ENCODE assay signal across 8 cellular contexts in the genomic region with DNA sequence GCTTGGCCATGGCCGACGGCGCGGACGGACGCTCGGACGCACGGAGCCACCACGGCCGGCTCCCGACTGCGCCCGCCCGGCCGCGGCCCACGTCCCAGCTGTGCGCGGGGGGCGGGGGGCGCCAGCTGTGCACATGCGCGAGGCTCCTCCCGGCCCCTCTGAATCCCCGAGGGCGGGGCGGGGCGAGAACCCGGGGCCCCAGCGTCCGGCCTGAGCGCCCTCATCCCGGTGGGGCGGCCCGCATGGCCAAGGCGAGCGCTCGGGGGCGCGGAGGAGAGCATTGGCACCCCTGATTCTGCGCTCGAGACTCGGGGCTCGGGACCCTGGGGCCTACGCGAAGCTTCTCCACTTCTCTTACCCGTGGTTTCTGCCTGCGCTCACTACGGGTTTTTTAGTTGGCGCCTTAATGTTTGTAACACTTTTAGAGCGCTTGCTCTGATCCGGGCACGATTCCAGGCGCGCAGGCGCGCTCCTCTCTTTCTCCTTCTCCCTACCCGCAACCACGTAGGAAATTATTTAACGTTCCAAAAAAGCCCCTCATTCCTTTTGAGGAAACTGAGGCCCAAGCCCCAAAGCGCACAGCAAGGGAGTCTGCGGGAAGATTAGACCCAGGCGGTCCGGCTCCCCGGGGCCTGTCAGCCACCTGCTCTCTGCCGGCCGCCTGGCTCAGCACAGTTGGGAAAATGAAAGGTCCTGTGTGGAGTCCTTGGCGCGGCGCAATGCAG. TPM values are rescaled to one million over a fixed set of nuclear protein-coding genes. Genes with fewer than 3 reads are reported as not detected.
A peak's percentile ranks its signal among the peaks of the same experiment; 100 is the strongest.
DNase-seq lines count a peak whose midpoint lies in the region; ATAC-seq and TF ChIP-seq lines count a peak whose summit lies in the region.

A gene with protein sequence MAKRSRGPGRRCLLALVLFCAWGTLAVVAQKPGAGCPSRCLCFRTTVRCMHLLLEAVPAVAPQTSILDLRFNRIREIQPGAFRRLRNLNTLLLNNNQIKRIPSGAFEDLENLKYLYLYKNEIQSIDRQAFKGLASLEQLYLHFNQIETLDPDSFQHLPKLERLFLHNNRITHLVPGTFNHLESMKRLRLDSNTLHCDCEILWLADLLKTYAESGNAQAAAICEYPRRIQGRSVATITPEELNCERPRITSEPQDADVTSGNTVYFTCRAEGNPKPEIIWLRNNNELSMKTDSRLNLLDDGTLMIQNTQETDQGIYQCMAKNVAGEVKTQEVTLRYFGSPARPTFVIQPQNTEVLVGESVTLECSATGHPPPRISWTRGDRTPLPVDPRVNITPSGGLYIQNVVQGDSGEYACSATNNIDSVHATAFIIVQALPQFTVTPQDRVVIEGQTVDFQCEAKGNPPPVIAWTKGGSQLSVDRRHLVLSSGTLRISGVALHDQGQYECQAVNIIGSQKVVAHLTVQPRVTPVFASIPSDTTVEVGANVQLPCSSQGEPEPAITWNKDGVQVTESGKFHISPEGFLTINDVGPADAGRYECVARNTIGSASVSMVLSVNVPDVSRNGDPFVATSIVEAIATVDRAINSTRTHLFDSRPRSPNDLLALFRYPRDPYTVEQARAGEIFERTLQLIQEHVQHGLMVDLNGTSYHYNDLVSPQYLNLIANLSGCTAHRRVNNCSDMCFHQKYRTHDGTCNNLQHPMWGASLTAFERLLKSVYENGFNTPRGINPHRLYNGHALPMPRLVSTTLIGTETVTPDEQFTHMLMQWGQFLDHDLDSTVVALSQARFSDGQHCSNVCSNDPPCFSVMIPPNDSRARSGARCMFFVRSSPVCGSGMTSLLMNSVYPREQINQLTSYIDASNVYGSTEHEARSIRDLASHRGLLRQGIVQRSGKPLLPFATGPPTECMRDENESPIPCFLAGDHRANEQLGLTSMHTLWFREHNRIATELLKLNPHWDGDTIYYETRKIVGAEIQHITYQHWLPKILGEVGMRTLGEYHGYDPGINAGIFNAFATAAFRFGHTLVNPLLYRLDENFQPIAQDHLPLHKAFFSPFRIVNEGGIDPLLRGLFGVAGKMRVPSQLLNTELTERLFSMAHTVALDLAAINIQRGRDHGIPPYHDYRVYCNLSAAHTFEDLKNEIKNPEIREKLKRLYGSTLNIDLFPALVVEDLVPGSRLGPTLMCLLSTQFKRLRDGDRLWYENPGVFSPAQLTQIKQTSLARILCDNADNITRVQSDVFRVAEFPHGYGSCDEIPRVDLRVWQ (N-terminal part only) (minus strand): TSS at position 70 of the 725 bp plus-strand sequence. CDS start 60 bp downstream, at position 10.

- no peak within 1 kb of the TSS for H2AFZ ChIP-seq in fibroblast of lung (ENCODE audit: low read length)

- H3K4me3 Mint-ChIP-seq in naive thymus-derived CD8-positive, alpha-beta T cell = peak within 1 kb of the TSS in 8 of 10 donors; percentile 38 to 76 (median 69)

- peak within 1 kb of the TSS; percentile 78 for H3K4me2 ChIP-seq in fibroblast of lung (ENCODE audit: extremely low read depth, insufficient read depth, low read length)

- peak within 1 kb of the TSS; percentile 94 for H3K9ac ChIP-seq in fibroblast of lung (ENCODE audit: insufficient read depth, low read length)

- H3K36me3 Mint-ChIP-seq in naive thymus-derived CD8-positive, alpha-beta T cell = no peaks in the 10 kb centered on the region

- H3K79me2 ChIP-seq in fibroblast of lung (ENCODE audit: control insufficient read depth, insufficient read depth, low read length) = peaks cover 32% of the 10 kb centered on the region

- POLR2A ChIA-PET in naive thymus-derived CD8-positive, alpha-beta T cell (lab: Charles Lee) = no interaction called here

- H3K9me3 ChIP-seq in SJCRH30 (replicated peaks) (no peaks in the 10 kb centered on the region), fibroblast of lung (ENCODE audit: control insufficient read depth, insufficient read depth, low read depth, low read length) (no peaks in the 10 kb centered on the region)

- no peaks in the 10 kb centered on the region for H4K20me1 ChIP-seq in fibroblast of lung (ENCODE audit: control insufficient read depth, extremely low read depth, insufficient read depth, low read length)

- H3K27me3 Mint-ChIP-seq in naive thymus-derived CD8-positive, alpha-beta T cell = peaks cover 19 to 76% (median 52%) of the 10 kb centered on the region in 5 donors

- DNase-seq in HCEC 1CT (peak; percentile 62), SJCRH30 (peak; percentile 82 to 88), fibroblast of lung (ENCODE audit: low read depth in 2 of 2) (peak; percentile 69 to 83)
- DNase-seq in naive thymus-derived CD8-positive, alpha-beta T cell = no peak
- DNase-seq in stimulated activated CD4-positive, alpha-beta T cell treated with anti-CD3 and anti-CD28 coated beads, Interleukin-1b, Interleukin-23, amount 100 ng/mL, for 48 hours = no peak

- peaks cover 30% of the 10 kb centered on the region for H3K4me1 ChIP-seq in SJCRH30
- peaks cover 21% of the 10 kb centered on the region for H3K4me1 ChIP-seq in fibroblast of lung (ENCODE audit: control insufficient read depth, extremely low read depth, insufficient read depth, low read length)

- peak within 1 kb of the TSS; percentile 93 for H3K27ac ChIP-seq in SJCRH30
- H3K27ac ChIP-seq in fibroblast of lung (ENCODE audit: insufficient read depth, low read length) = peak within 1 kb of the TSS; percentile 92

- ATAC-seq in naive thymus-derived CD8-positive, alpha-beta T cell = no peak
- ATAC-seq in HG02885 (IDR thresholded peaks at IDR 0.05; ENCODE audit: poor library complexity, unreplicated experiment) (no peak), GM21423 (IDR thresholded peaks at IDR 0.05; ENCODE audit: unreplicated experiment) (no peak), HG03196 (IDR thresholded peaks at IDR 0.05; ENCODE audit: unreplicated experiment) (no peak)

- H3K4me3 ChIP-seq in SJCRH30 (peak within 1 kb of the TSS; percentile 96), fibroblast of lung (replicated peaks in 1 of 4; ENCODE audit: control extremely low read depth in 1 of 4, insufficient read depth in 1 of 4, low read depth in 3 of 4, low read length in 4 of 4) (peak within 1 kb of the TSS; percentile 71 to 77 (median 74))

- H3K27me3 ChIP-seq in SJCRH30 = no peaks in the 10 kb centered on the region
- H3K27me3 ChIP-seq in fibroblast of lung (ENCODE audit: control insufficient read depth, insufficient read depth, low read length) = no peaks in the 10 kb centered on the region

- H3K27ac Mint-ChIP-seq in naive thymus-derived CD8-positive, alpha-beta T cell = peak within 1 kb of the TSS in 1 of 10 donors; percentile 9

- no peaks in the 10 kb centered on the region for H3K9me3 Mint-ChIP-seq in naive thymus-derived CD8-positive, alpha-beta T cell

- H3K36me3 ChIP-seq in SJCRH30 = peaks cover 17% of the 10 kb centered on the region
- peaks cover 2% of the 10 kb centered on the region for H3K36me3 ChIP-seq in fibroblast of lung (ENCODE audit: control insufficient read depth, insufficient read depth, low read length)

- TF ChIP-seq CTCF in fibroblast of lung (conservative IDR thresholded peaks at IDR 0.05 in 1 of 2, IDR thresholded peaks at IDR 0.05 in 1 of 2; ENCODE audit: low read depth in 1 of 2, low read length in 2 of 2) = no peak

- H3K4me1 Mint-ChIP-seq in naive thymus-derived CD8-positive, alpha-beta T cell = peaks cover 0 to 14% (median 10%) of the 10 kb centered on the region in 4 donors

RNA-seq across cellular contexts. Expression of the gene that starts here (rescaled TPM):
- 312 and 322 TPM in 2 replicates for total RNA-seq in SJCRH30 (2014; rRNA removed; shearing (Covaris generic))
- 111 and 153 TPM in 2 replicates for total RNA-seq in fibroblast of lung
- 160 and 298 TPM in 2 replicates for polyA plus RNA-seq in fibroblast of lung
- 135 and 343 TPM in 2 replicates for polyA plus RNA-seq in fibroblast of lung (2012)
- 231 and 511 TPM in 2 replicates for polyA minus RNA-seq in fibroblast of lung (ENCODE audit: low replicate concordance)
- total RNA-seq in naive thymus-derived CD8-positive, alpha-beta T cell = 1 to 10 TPM in 1 of 2 experiments, under 1 TPM in 1; 0.42 to 1.1 TPM
- polyA plus RNA-seq in naive thymus-derived CD8-positive, alpha-beta T cell = 1 to 10 TPM; 1.4 to 2.0 (median 1.9) TPM

Comparison
In these comparisons a context has a peak if more than half of its experiments do, and no peak if none do; other contexts are left out.
1. RNA of the gene that starts here (total RNA-seq): 312 to 322 TPM in SJCRH30 and 111 to 153 TPM in fibroblast of lung; 0.42 to 1.1 TPM in naive thymus-derived CD8-positive, alpha-beta T cell; every median in the first group is over 10 times any median in the second.
2. RNA of the gene that starts here (polyA plus RNA-seq): 135 to 343 TPM in fibroblast of lung; 1.4 to 2.0 TPM in naive thymus-derived CD8-positive, alpha-beta T cell; every median in the first group is over 10 times any median in the second.
3. DNase-seq: peak in HCEC 1CT (single experiment), SJCRH30 (2 of 2) and fibroblast of lung (2 of 2); none in naive thymus-derived CD8-positive, alpha-beta T cell (0 of 10) and stimulated activated CD4-positive, alpha-beta T cell treated with anti-CD3 and anti-CD28 coated beads, Interleukin-1b, Interleukin-23, amount 100 ng/mL, for 48 hours (single experiment).